In the genomic region with DNA sequence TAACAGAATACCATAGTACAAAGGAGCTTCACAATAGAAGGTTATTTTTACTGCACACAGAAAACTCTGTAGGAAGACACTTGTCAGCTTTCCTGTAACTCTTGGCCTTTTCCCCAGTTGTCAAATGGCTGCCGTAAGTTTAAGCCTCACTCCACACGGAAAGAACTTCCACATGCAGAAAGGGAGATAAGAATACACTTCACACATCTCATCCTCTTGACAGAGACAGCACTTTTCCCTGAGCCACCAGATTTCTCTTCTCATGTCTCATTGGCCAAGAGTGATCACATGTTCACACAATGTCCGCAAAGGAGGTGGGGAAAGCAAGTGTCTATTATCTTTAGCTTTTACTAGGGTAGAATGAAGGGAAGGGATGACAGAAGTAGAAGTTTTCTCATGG, we compare ENCODE assay signal across 28 cellular contexts.
"Had no signal": no experiment of that assay in that cellular context is flagged by ENCODE, and none has a peak within 500 bp of the region (broad histone marks: within the 10 kb centered on the region; RNA-seq: fewer than 3 reads in every experiment).

No MANE protein-coding gene starts in this region.

- H3K36me3 Mint-ChIP-seq: activated naive CD8-positive, alpha-beta T cell; stimulated activated naive B cell treated with anti-CD40 and anti-IgM and Interleukin-4, amounts not matched to agents 10 μg/mL and 1 μg/mL and 100 μg/mL, for 72 hours; T-cell had no signal

- H3K9ac ChIP-seq: parathyroid adenoma had no signal

- H2AFZ ChIP-seq: parathyroid adenoma had no signal

- H3K4me1 ChIP-seq: adrenal gland, ascending aorta, colonic mucosa, gastroesophageal sphincter, lower lobe of right lung, parathyroid adenoma, right lobe of liver, testis, vagina had no signal

- H3K27ac Mint-ChIP-seq: activated naive CD8-positive, alpha-beta T cell; activated T-helper 2 cell treated with anti-CD3 and anti-CD28 coated beads, Interferon-gamma antibody, Interleukin-2, Interleukin-4, amounts not matched to agents 10 μg/mL and 5 μg/mL and 100 μg/mL, durations not matched to agents 14 hours and 24 hours and 36 hours; endodermal cell; nephron; stimulated activated naive B cell treated with anti-CD40 and anti-IgM and Interleukin-4, amounts not matched to agents 10 μg/mL and 1 μg/mL and 100 μg/mL, for 72 hours; T-cell; T-helper 2 cell treated with Interferon-gamma antibody and Interleukin-4, amounts not matched to agents 5 μg/mL and 100 μg/mL, for 36 hours had no signal

- H3K27me3 ChIP-seq: adrenal gland, ascending aorta, colonic mucosa, gastroesophageal sphincter, right lobe of liver, testis, vagina had no signal

- H3K79me2 ChIP-seq: parathyroid adenoma had no signal

- H3K27ac ChIP-seq: adrenal gland, ascending aorta, colonic mucosa, epithelial cell of prostate, gastroesophageal sphincter, heart left ventricle, lower lobe of right lung, parathyroid adenoma, right lobe of liver, skin epidermis, testis, vagina had no signal

- DNase-seq: activated CD4-positive, alpha-beta T cell treated with anti-CD3 and anti-CD28 coated beads for 4 hours; activated CD4-positive, alpha-beta T cell treated with anti-CD3 and anti-CD28 coated beads, Interleukin-2, amount 50 U/mL, for 48 hours; activated CD8-positive, alpha-beta memory T cell treated with anti-CD3 and anti-CD28 coated beads, Interleukin-2, amount 50 U/mL, for 48 hours; activated naive CD4-positive, alpha-beta T cell; activated T-cell treated with anti-CD3 and anti-CD28 coated beads, Interleukin-2, amount 50 U/mL, for 4 hours; colonic mucosa; endodermal cell; heart left ventricle; kidney; lower lobe of right lung; right lobe of liver; stimulated activated CD4-positive, alpha-beta T cell treated with anti-CD3 and anti-CD28 coated beads, Interleukin-2, amount 100 ng/mL, for 24 hours; stimulated activated naive B cell treated with anti-CD40 and anti-IgM and Interleukin-4, amounts not matched to agents 10 μg/mL and 1 μg/mL and 100 μg/mL, for 72 hours; T-cell; testis; trophoblast cell had no signal

- H3K4me1 Mint-ChIP-seq: endodermal cell; nephron; stimulated activated naive B cell treated with anti-CD40 and anti-IgM and Interleukin-4, amounts not matched to agents 10 μg/mL and 1 μg/mL and 100 μg/mL, for 72 hours; T-cell had no signal

- H3K27me3 Mint-ChIP-seq: T-cell had no signal

- H3K4me3 ChIP-seq: adrenal gland, ascending aorta, colonic mucosa, gastroesophageal sphincter, heart left ventricle, lower lobe of right lung, right lobe of liver, skin epidermis, testis, vagina had no signal

- H3K36me3 ChIP-seq: adrenal gland, ascending aorta, colonic mucosa, gastroesophageal sphincter, heart left ventricle, lower lobe of right lung, right lobe of liver, vagina had no signal

- H3K9me3 Mint-ChIP-seq: endodermal cell; nephron; T-helper 2 cell treated with Interferon-gamma antibody and Interleukin-4, amounts not matched to agents 5 μg/mL and 100 μg/mL, for 36 hours had no signal

- ATAC-seq: activated T-cell treated with anti-CD3 and anti-CD28 coated beads, Interleukin-2, amount 50 U/mL, for 4 hours; gastroesophageal sphincter; heart left ventricle; left lobe of liver; lower lobe of right lung; stimulated activated naive B cell treated with anti-CD40 and anti-IgM and Interleukin-4, amounts not matched to agents 10 μg/mL and 1 μg/mL and 100 μg/mL, for 72 hours; T-cell had no signal

- H3K9me3 ChIP-seq: adrenal gland, ascending aorta, colonic mucosa, lower lobe of right lung, right lobe of liver, testis, vagina had no signal

- H3K4me3 Mint-ChIP-seq: activated naive CD8-positive, alpha-beta T cell; activated T-cell treated with anti-CD3 and anti-CD28 coated beads, Interleukin-2, amount 50 U/mL, for 4 hours; endodermal cell; nephron; stimulated activated naive B cell treated with anti-CD40 and anti-IgM and Interleukin-4, amounts not matched to agents 10 μg/mL and 1 μg/mL and 100 μg/mL, for 72 hours; T-cell; T-helper 2 cell treated with Interferon-gamma antibody and Interleukin-4, amounts not matched to agents 5 μg/mL and 100 μg/mL, for 36 hours had no signal
